Comparison of ENCODE assay signal across 1 cellular context in genomic region chr5:140146523-140146842, GRCh38.
A peak's percentile ranks its signal among the peaks of the same experiment; 100 is the strongest.
TF ChIP-seq lines count a peak whose summit lies in the region.

No MANE protein-coding gene starts in this region.

TF ChIP-seq in H1, 55 proteins besides CTCF, POLR2A, EP300 and RAD21:
- TF ChIP-seq EZH2 (IDR thresholded peaks at IDR 0.05; ENCODE audit: low read depth, low read length, severe bottlenecking) (peak; percentile 84), SUZ12 (IDR thresholded peaks at IDR 0.05; ENCODE audit: low read length) (peak; percentile 67; the same call in 1 of the 2 replicates), CREB1 (IDR thresholded peaks at IDR 0.05) (no peak)
